Comparison of ENCODE assay signal across 10 cellular contexts in the genomic region with DNA sequence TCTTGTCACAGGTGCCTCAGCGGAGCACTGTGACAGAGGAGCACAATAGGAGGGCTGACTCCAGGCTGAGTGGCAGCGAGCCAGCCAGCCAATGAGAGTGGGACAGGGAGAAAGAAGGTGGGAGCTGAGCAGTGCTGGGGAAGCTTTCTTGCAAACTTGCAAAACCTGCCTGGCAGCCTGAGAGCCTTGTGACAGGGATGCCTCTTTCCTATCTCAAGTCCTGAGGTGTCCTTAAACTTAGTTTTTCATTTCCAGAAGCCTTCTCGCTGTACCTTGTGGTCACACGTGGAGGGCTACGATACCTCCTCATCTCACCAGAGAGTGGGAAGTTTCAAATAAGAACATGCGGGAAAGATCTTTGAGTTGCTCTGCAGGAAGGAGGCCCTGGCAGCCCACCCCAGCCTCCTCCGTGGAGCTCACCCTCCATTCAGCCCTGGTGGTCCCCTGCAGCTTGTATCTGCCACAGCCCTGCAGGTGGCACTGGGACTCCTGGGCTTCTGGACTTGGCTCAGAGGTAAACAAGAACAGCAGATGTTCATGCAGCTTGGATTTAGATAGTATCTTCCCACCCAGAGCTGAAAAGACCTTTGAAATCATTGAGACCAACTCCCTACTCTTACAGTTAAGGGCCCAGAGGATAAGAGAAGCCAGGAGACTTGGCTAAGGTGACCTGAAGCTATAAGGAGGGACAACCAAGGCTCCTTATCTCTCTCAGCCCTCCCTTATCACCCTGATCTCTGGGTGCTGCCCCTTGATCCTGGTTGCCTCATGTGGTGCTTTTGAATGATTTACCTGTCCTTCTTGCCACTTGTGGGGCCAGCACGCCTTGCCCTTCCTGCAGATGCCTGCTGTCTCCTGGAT.
DNase-seq lines count a peak whose midpoint lies in the region; ATAC-seq, FAIRE-seq and TF ChIP-seq lines count a peak whose summit lies in the region.
"Had no signal": no experiment of that assay in that cellular context is flagged by ENCODE, and none has a peak within 500 bp of the region (broad histone marks: within the 10 kb centered on the region; RNA-seq: fewer than 3 reads in every experiment).

No MANE protein-coding gene starts in this region.

- POLR2A ChIA-PET in HepG2 (lab: Yijun Ruan, JAX): interaction anchor here (0.9 to 4.4 kb wide), 10 partner anchors 9 to 157 kb away, joined by 3 to 45 read pairs (median 10); a partner anchor contains a TSS
- POLR2A ChIA-PET in RWPE1 (lab: Yijun Ruan, JAX; ENCODE audit: low non-redundant PET): no interaction called here

- no peaks in the 10 kb centered on the region for H3K79me2 ChIP-seq in HepG2 (ENCODE audit: insufficient read depth, low read length)

- TF ChIP-seq CTCF in HepG2 (CRISPR knock-in tag; IDR thresholded peaks at IDR 0.05) (peak; percentile 67), right lobe of liver (IDR thresholded peaks at IDR 0.05) (no peak), RWPE1 (conservative IDR thresholded peaks at IDR 0.05; ENCODE audit: low read depth) (no peak), chondrocyte (IDR thresholded peaks at IDR 0.05) (no peak)

- TF ChIP-seq POLR2A in HepG2 (IDR thresholded peaks at IDR 0.05; ENCODE audit: insufficient read depth in 1 of 2, low read depth in 2 of 2, low read length in 2 of 2): no peak
- no peak for TF ChIP-seq POLR2A in right lobe of liver (IDR thresholded peaks at IDR 0.05)

- intact Hi-C loops in HepG2 (cut with micrococcal nuclease; ENCODE audit: unreplicated experiment): no loop called here
- intact Hi-C loops in right lobe of liver (cut with DNase I): no loop called here

- TF ChIP-seq EP300 in HepG2 (IDR thresholded peaks at IDR 0.05; ENCODE audit: low read depth in 2 of 2, low read length in 2 of 2) (0 out of 4 replicates have a peak, but pooled peaks of 1 of the 2 experiments have one; percentile 2), HepG2 (CRISPR knock-in tag; IDR thresholded peaks at IDR 0.05; ENCODE audit: borderline replicate concordance) (no peak)

- peak overlapping the region; percentile 57 for H3K27ac ChIP-seq in HepG2 (ENCODE audit: extremely low read length, insufficient read depth, low read length)
- no peak overlapping the region for H3K27ac ChIP-seq in right lobe of liver
- H3K27ac ChIP-seq in RWPE1: no peak overlapping the region

- 11% methylated on average over 8 of the region's 8 CpGs for WGBS in HepG2 (ENCODE audit: low lambda C conversion rate)
- 24% methylated on average over 6 of the region's 8 CpGs for WGBS in right lobe of liver (ENCODE audit: insufficient coverage, low coverage, low lambda C conversion rate, missing lambda C conversion rate)

- peaks cover 4% of the 10 kb centered on the region for H3K9me3 ChIP-seq in HepG2 (ENCODE audit: low read length)
- no peaks in the 10 kb centered on the region for H3K9me3 ChIP-seq in right lobe of liver

- H3K4me3 ChIP-seq in HepG2 (replicated peaks in 1 of 3; ENCODE audit: insufficient read depth in 1 of 3, low read depth in 2 of 3, low read length in 3 of 3) (peak overlapping the region; percentile 13 to 58 (median 20); a peak in 5 of 6 replicates), right lobe of liver (no peak overlapping the region)

- DNase-seq in HepG2 (ENCODE audit: low spot score) (peak; percentile 69), right lobe of liver (no peak), RWPE1 (ENCODE audit: low spot score) (peak; percentile 49), iPS-NIHi11 (ENCODE audit: low spot score) (peak; percentile 86), activated T-cell treated with anti-CD3 and anti-CD28 coated beads for 4 hours (no peak), chondrocyte (ENCODE audit: low spot score) (no peak)
- DNase-seq in stimulated activated CD4-positive, alpha-beta T cell treated with anti-CD3 and anti-CD28 coated beads, Interleukin-12 subunit alpha, Interleukin-12 subunit beta, amount 100 ng/mL, for 4 hours: no peak
- DNase-seq: glutamatergic neuron, NCI-H1930 had no signal

- H3K36me3 ChIP-seq in HepG2 (replicated peaks in 1 of 2; ENCODE audit: control insufficient read depth in 1 of 2, insufficient read depth in 2 of 2, low read length in 2 of 2) (no peaks in the 10 kb centered on the region), right lobe of liver (no peaks in the 10 kb centered on the region)

- FAIRE-seq in HepG2 (lab: Jason Lieb, UNC): no peak

- H3K27me3 ChIP-seq in HepG2 (ENCODE audit: control insufficient read depth in 1 of 2, insufficient read depth in 2 of 2, low read length in 2 of 2): no peaks in the 10 kb centered on the region
- H3K27me3 ChIP-seq in right lobe of liver: no peaks in the 10 kb centered on the region

- ATAC-seq in HepG2 (peak; percentile 82), right lobe of liver (no peak), GM21576 (IDR thresholded peaks at IDR 0.05; ENCODE audit: unreplicated experiment) (no peak)

- H3K4me3 Mint-ChIP-seq in chondrocyte (ENCODE audit: unreplicated experiment): no peak overlapping the region

- H3K4me1 Mint-ChIP-seq in chondrocyte (ENCODE audit: low read depth): peaks cover 20% of the 10 kb centered on the region

- H3K36me3 Mint-ChIP-seq in chondrocyte (ENCODE audit: low read depth): no peaks in the 10 kb centered on the region

- H3K27ac Mint-ChIP-seq in chondrocyte (ENCODE audit: unreplicated experiment): no peak overlapping the region

- no peak for TF ChIP-seq RAD21 in HepG2 (CRISPR knock-in tag; IDR thresholded peaks at IDR 0.05)

- in situ Hi-C loops in HepG2 (cut with HindIII; ENCODE audit: extremely low pct_ligation_motif_present, low pct_unique_long_range_greater_than_20kb): no loop called here

- peak overlapping the region; percentile 42 for H3K9ac ChIP-seq in HepG2 (ENCODE audit: insufficient read depth, low read depth, low read length)

- CTCF ChIA-PET in HepG2 (lab: Yijun Ruan, JAX; ENCODE audit: low intra/inter-chr PET ratio, low total read pairs): no interaction called here
- CTCF ChIA-PET in RWPE1 (lab: Yijun Ruan, JAX): interaction anchor here (0.7 kb wide), 1 partner anchor 1678 kb away, joined by 3 read pairs; no protein-coding TSS in a partner anchor

- H3K9me3 Mint-ChIP-seq in chondrocyte (ENCODE audit: low read depth): no peaks in the 10 kb centered on the region

- H3K4me1 ChIP-seq in HepG2 (ENCODE audit: insufficient read depth, low read length) (peaks cover 60% of the 10 kb centered on the region), right lobe of liver (no peaks in the 10 kb centered on the region)

- TSS peak; percentile 73 for BruUV-seq in HepG2 (replicated peaks; lab: Mats Ljungman, UMichigan)

- H4K20me1 ChIP-seq in HepG2 (ENCODE audit: insufficient read depth, low read length): no peaks in the 10 kb centered on the region

- H3K27me3 Mint-ChIP-seq in chondrocyte (ENCODE audit: low read depth): no peaks in the 10 kb centered on the region

- H3K4me2 ChIP-seq in HepG2 (ENCODE audit: low read depth, low read length): peak overlapping the region; percentile 80

- H2AFZ ChIP-seq in HepG2 (ENCODE audit: low read length): peak overlapping the region; percentile 46

TF ChIP-seq in HepG2, 621 proteins besides CTCF, POLR2A, EP300 and RAD21 (continues in another document):
- TF ChIP-seq KLF6 (CRISPR knock-in tag; IDR thresholded peaks at IDR 0.05) (no peak), KDM1A (CRISPR knock-in tag; IDR thresholded peaks at IDR 0.05) (no peak), NR2C2 (CRISPR knock-in tag; IDR thresholded peaks at IDR 0.05; ENCODE audit: borderline replicate concordance) (no peak), NR2F1 (CRISPR knock-in tag; IDR thresholded peaks at IDR 0.05) (no peak), TRIM24 (CRISPR knock-in tag; IDR thresholded peaks at IDR 0.05) (no peak), KDM3A (CRISPR knock-in tag; IDR thresholded peaks at IDR 0.05; ENCODE audit: low read depth) (no peak), STAG1 (CRISPR knock-in tag; IDR thresholded peaks at IDR 0.05) (peak; percentile 54)
- TF ChIP-seq, protein P1, sequence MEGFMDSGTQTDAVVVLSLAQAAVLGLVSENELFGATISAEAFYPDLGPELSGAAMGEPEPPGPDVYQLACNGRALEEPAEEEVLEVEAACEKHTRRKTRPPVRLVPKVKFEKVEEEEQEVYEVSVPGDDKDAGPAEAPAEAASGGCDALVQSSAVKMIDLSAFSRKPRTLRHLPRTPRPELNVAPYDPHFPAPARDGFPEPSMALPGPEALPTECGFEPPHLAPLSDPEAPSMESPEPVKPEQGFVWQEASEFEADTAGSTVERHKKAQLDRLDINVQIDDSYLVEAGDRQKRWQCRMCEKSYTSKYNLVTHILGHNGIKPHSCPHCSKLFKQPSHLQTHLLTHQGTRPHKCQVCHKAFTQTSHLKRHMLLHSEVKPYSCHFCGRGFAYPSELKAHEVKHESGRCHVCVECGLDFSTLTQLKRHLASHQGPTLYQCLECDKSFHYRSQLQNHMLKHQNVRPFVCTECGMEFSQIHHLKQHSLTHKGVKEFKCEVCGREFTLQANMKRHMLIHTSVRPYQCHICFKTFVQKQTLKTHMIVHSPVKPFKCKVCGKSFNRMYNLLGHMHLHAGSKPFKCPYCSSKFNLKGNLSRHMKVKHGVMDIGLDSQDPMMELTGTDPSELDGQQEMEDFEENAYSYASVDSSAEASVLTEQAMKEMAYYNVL (CRISPR knock-in tag; IDR thresholded peaks at IDR 0.05; ENCODE audit: borderline replicate concordance): no peak
- TF ChIP-seq, protein P2, sequence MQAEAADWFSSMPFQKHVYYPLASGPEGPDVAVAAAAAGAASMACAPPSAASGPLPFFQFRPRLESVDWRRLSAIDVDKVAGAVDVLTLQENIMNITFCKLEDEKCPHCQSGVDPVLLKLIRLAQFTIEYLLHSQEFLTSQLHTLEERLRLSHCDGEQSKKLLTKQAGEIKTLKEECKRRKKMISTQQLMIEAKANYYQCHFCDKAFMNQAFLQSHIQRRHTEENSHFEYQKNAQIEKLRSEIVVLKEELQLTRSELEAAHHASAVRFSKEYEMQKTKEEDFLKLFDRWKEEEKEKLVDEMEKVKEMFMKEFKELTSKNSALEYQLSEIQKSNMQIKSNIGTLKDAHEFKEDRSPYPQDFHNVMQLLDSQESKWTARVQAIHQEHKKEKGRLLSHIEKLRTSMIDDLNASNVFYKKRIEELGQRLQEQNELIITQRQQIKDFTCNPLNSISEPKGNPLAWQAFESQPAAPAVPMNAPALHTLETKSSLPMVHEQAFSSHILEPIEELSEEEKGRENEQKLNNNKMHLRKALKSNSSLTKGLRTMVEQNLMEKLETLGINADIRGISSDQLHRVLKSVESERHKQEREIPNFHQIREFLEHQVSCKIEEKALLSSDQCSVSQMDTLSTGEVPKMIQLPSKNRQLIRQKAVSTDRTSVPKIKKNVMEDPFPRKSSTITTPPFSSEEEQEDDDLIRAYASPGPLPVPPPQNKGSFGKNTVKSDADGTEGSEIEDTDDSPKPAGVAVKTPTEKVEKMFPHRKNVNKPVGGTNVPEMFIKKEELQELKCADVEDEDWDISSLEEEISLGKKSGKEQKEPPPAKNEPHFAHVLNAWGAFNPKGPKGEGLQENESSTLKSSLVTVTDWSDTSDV (CRISPR knock-in tag; IDR thresholded peaks at IDR 0.05): no peak

Comparison
In these comparisons a context has a peak if more than half of its experiments do, and no peak if none do; other contexts are left out.
1. DNase-seq: peak in HepG2 (single experiment), RWPE1 (single experiment) and iPS-NIHi11 (single experiment); none in right lobe of liver (0 of 3), activated T-cell treated with anti-CD3 and anti-CD28 coated beads for 4 hours (single experiment), stimulated activated CD4-positive, alpha-beta T cell treated with anti-CD3 and anti-CD28 coated beads, Interleukin-12 subunit alpha, Interleukin-12 subunit beta, amount 100 ng/mL, for 4 hours (single experiment) and chondrocyte (single experiment).
2. H3K4me3 ChIP-seq: peak in HepG2 (3 of 3); none in right lobe of liver (0 of 3).